2 cellular contexts compared by ENCODE assay signal in the genomic region with DNA sequence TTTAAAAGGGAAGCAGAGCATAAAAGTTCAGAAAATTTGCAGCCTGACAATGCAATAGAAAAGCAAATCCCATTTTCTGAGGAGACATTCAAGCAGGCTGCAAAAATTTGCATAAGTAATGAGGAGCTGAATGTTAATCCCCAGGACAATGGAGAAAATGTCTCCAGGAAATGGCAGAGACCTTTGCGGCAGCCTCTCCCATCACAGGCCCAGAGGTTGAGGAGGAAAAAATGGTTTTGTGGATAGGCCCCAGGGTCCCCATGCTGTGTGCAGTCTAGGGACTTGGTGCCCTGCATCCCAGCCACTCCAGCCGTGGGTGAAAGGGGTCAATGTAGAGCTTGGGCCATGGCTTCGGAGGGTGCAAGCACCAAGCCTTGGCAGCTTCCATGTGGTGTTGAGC. TPM values are rescaled to one million over a fixed set of nuclear protein-coding genes. Genes with fewer than 3 reads are reported as not detected.
"Had no signal": no experiment of that assay in that cellular context is flagged by ENCODE, and none has a peak within 500 bp of the region (broad histone marks: within the 10 kb centered on the region; RNA-seq: fewer than 3 reads in every experiment).

No MANE protein-coding gene starts in this region.

RNA-seq across cellular contexts. Expression of a gene that starts 21.6 kb away (rescaled TPM):
- total RNA-seq: naive thymus-derived CD8-positive, alpha-beta T cell; smooth muscle cell had no signal
- polyA plus RNA-seq: naive thymus-derived CD8-positive, alpha-beta T cell; smooth muscle cell had no signal
